Comparison of ENCODE assay signal across 8 cellular contexts in the genomic region with DNA sequence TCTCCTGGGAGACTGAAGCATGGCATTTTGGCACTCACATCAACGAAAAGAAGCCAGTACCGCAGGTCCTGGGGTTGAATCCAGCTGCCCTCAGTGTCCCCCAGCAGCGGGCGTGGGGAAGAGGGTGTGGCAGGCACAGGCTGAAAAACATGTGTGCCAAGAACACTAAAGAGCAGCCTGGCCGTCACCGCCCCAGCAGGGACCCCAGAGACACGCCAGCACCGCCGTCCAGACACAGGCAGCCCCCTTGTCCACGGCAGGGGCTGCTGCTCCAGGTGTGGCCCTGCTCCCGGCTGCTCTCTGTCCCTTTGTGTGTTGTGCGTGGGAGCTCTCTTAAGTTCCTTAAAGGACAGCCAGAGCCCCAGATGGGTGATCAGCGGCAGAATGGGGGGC. TPM values are rescaled to one million over a fixed set of nuclear protein-coding genes. Genes with fewer than 3 reads are reported as not detected.
A peak's percentile ranks its signal among the peaks of the same experiment; 100 is the strongest.
DNase-seq lines count a peak whose midpoint lies in the region; ATAC-seq and TF ChIP-seq lines count a peak whose summit lies in the region.

No MANE protein-coding gene starts in this region.

- DNase-seq in Calu3 (no peak), LHCN-M2 (ENCODE audit: low read depth) (peak; percentile 29), chondrocyte (ENCODE audit: low spot score) (no peak), mesothelial cell of epicardium (ENCODE audit: low spot score in 2 of 2, unreplicated experiment in 2 of 2) (no peak), occipital lobe (lab: John Stamatoyannopoulos, UW) (no peak), epidermal melanocyte (ENCODE audit: insufficient read length, low spot score) (no peak)

- no peak overlapping the region for H3K27ac Mint-ChIP-seq in Calu3 (ENCODE audit: unreplicated experiment)
- H3K27ac Mint-ChIP-seq in chondrocyte (ENCODE audit: unreplicated experiment): peak overlapping the region; percentile 73
- peak overlapping the region; percentile 35 for H3K27ac Mint-ChIP-seq in mesothelial cell of epicardium

- intact Hi-C loops in Calu3 (cut with micrococcal nuclease; ENCODE audit: unreplicated experiment): no loop called here

- H3K27me3 Mint-ChIP-seq in Calu3 (ENCODE audit: unreplicated experiment) (no peaks in the 10 kb centered on the region), chondrocyte (ENCODE audit: low read depth) (no peaks in the 10 kb centered on the region), mesothelial cell of epicardium (ENCODE audit: low read depth) (no peaks in the 10 kb centered on the region)

- H3K4me1 Mint-ChIP-seq in Calu3 (ENCODE audit: low read depth, unreplicated experiment) (peaks cover 29% of the 10 kb centered on the region), chondrocyte (ENCODE audit: low read depth) (peaks cover 22% of the 10 kb centered on the region), mesothelial cell of epicardium (peaks cover 13% of the 10 kb centered on the region)

- no peak for TF ChIP-seq CTCF in Calu3 (IDR thresholded peaks at IDR 0.05; ENCODE audit: unreplicated experiment)
- TF ChIP-seq CTCF in chondrocyte (IDR thresholded peaks at IDR 0.05): no peak
- no peak for TF ChIP-seq CTCF in mesothelial cell of epicardium (IDR thresholded peaks at IDR 0.05; ENCODE audit: unreplicated experiment)

- no peaks in the 10 kb centered on the region for H3K9me3 Mint-ChIP-seq in Calu3 (ENCODE audit: low read depth, unreplicated experiment)
- H3K9me3 Mint-ChIP-seq in chondrocyte (ENCODE audit: low read depth): no peaks in the 10 kb centered on the region
- no peaks in the 10 kb centered on the region for H3K9me3 Mint-ChIP-seq in mesothelial cell of epicardium

- ATAC-seq in GM19328 (IDR thresholded peaks at IDR 0.05; ENCODE audit: unreplicated experiment): no peak
- no peak for ATAC-seq in GM21447 (IDR thresholded peaks at IDR 0.05; ENCODE audit: unreplicated experiment)

- no TSS peak for BruUV-seq in Calu3 (replicated peaks; lab: Mats Ljungman, UMichigan)

- CTCF ChIA-PET in Calu3 (lab: Charles Lee): interaction anchor here (1.6 to 1.9 kb wide), 2 partner anchors 29 to 84 kb away, joined by 4 to 7 read pairs; no protein-coding TSS in a partner anchor

- H3K36me3 Mint-ChIP-seq in Calu3 (ENCODE audit: insufficient read depth, unreplicated experiment) (peaks cover 35% of the 10 kb centered on the region), chondrocyte (ENCODE audit: low read depth) (peaks cover 3% of the 10 kb centered on the region), mesothelial cell of epicardium (peaks cover 3% of the 10 kb centered on the region)

- peak overlapping the region; percentile 83 for H3K4me3 Mint-ChIP-seq in Calu3 (ENCODE audit: low read depth, unreplicated experiment)
- peak overlapping the region; percentile 81 for H3K4me3 Mint-ChIP-seq in chondrocyte (ENCODE audit: unreplicated experiment)
- H3K4me3 Mint-ChIP-seq in mesothelial cell of epicardium: peak overlapping the region; percentile 80

RNA-seq across cellular contexts. Expression of a gene that starts 0.6 kb away (rescaled TPM):
- 20.7 and 28.5 TPM in 2 replicates for total RNA-seq in Calu3 (2022)
- 14.5 and 19.7 TPM in 2 replicates for total RNA-seq in LHCN-M2 (2014; rRNA removed)
- polyA plus RNA-seq in LHCN-M2 (2012): 8.5 TPM
- total RNA-seq in chondrocyte: 14.2 to 16.0 TPM (median 15.7 TPM) in 3 replicates
- 13.8 to 18.2 TPM (median 16.1 TPM) in 3 replicates for total RNA-seq in mesothelial cell of epicardium
- 5.8 TPM for total RNA-seq in occipital lobe

RNA-seq across cellular contexts. Expression of a gene that starts 37.4 kb away (rescaled TPM):
- total RNA-seq in Calu3 (2022): 14.3 and 17.3 TPM in 2 replicates
- total RNA-seq in LHCN-M2 (2014; rRNA removed): 120 and 124 TPM in 2 replicates
- 25.1 TPM for polyA plus RNA-seq in LHCN-M2 (2012)
- 14.7 to 20.0 TPM (median 18.3 TPM) in 3 replicates for total RNA-seq in chondrocyte
- total RNA-seq in mesothelial cell of epicardium: 1.6 to 2.1 TPM (median 1.7 TPM) in 3 replicates
- 5.1 TPM for total RNA-seq in occipital lobe
